15 cellular contexts compared by ENCODE assay signal in genomic region chr16:57003439-57004386, GRCh38. TPM values are rescaled to one million over a fixed set of nuclear protein-coding genes. Genes with fewer than 3 reads are reported as not detected.
DNase-seq lines count a peak whose midpoint lies in the region; ATAC-seq, FAIRE-seq and TF ChIP-seq lines count a peak whose summit lies in the region.
"Had no signal": no experiment of that assay in that cellular context is flagged by ENCODE, and none has a peak within 500 bp of the region (broad histone marks: within the 10 kb centered on the region; RNA-seq: fewer than 3 reads in every experiment).

No MANE protein-coding gene starts in this region.

- TF ChIP-seq RAD21 in IMR-90 (IDR thresholded peaks at IDR 0.05; ENCODE audit: low read length) (no peak), GM12878 (IDR thresholded peaks at IDR 0.05; ENCODE audit: insufficient read depth, low read depth, low read length) (no peak)

- POLR2A ChIA-PET in activated CD4-positive, alpha-beta T cell treated with anti-CD3 and anti-CD28 coated beads for 36 hours (lab: Charles Lee): interaction anchor here (1.4 kb wide), 1 partner anchor 9 kb away, joined by 3 read pairs; no protein-coding TSS in a partner anchor
- POLR2A ChIA-PET in IMR-90 (lab: Charles Lee; ENCODE audit: unreplicated experiment): no interaction called here
- POLR2A ChIA-PET in GM12878 (lab: Charles Lee): interaction anchor here (0.8 to 5.1 kb wide), 7 partner anchors 9 to 42 kb away, joined by 4 to 68 read pairs (median 13); partner anchors contain the start of gene NLRC5

- TF ChIP-seq CTCF in IMR-90 (conservative IDR thresholded peaks at IDR 0.05; ENCODE audit: low read depth, low read length): no peak
- no peak for TF ChIP-seq CTCF in GM12878 (IDR thresholded peaks at IDR 0.05 in 2 of 3, conservative IDR thresholded peaks at IDR 0.05 in 1 of 3; ENCODE audit: control insufficient read depth in 2 of 3, extremely low read depth in 1 of 3, insufficient read depth in 1 of 3, low read depth in 3 of 3, low read length in 3 of 3)

- H3K23ac ChIP-seq in IMR-90 (ENCODE audit: low read depth, low read length): no peak overlapping the region

- RAD21 ChIA-PET in GM12878 (lab: Charles Lee; ENCODE audit: unreplicated experiment): interaction anchor here (1.3 to 22.0 kb wide), 6 partner anchors 10 to 42 kb away, joined by 3 to 473 read pairs (median 20); partner anchors contain the start of gene NLRC5

- TF ChIP-seq EP300 in GM12878 (IDR thresholded peaks at IDR 0.05; ENCODE audit: borderline replicate concordance in 1 of 2, control insufficient read depth in 1 of 2, low read depth in 2 of 2, low read length in 2 of 2): no peak

- H2AFZ ChIP-seq in IMR-90 (replicated peaks; ENCODE audit: low read length, poor library complexity) (no peak overlapping the region), GM12878 (ENCODE audit: control insufficient read depth, low read depth, low read length) (peak overlapping the region; percentile 22)

- H4K5ac ChIP-seq in IMR-90 (ENCODE audit: low read depth, low read length): no peak overlapping the region

- peaks cover 14% of the 10 kb centered on the region for H3K9me1 ChIP-seq in IMR-90 (ENCODE audit: insufficient read depth, low read length)

- 85% methylated on average over 11 of the region's 22 CpGs; no CpG with 5 or more reads in 1 of the 2 experiments for WGBS in IMR-90 (ENCODE audit: extremely low coverage in 2 of 2, insufficient read length in 1 of 2), 2 experiments
- 11% methylated on average over 22 of the region's 22 CpGs for WGBS in GM12878 (ENCODE audit: insufficient coverage, insufficient replicate concordance, low lambda C conversion rate, missing lambda C conversion rate)

- intact Hi-C loops in activated CD4-positive, alpha-beta T cell treated with anti-CD3 and anti-CD28 coated beads for 36 hours (cut with DNase I, micrococcal nuclease): no loop called here
- intact Hi-C loops in IMR-90 (cut with micrococcal nuclease): no loop called here
- intact Hi-C loops in GM12878 (cut with micrococcal nuclease; ENCODE audit: unreplicated experiment): loop anchor here (5.0 kb wide), 1 partner anchor 39 kb away; no protein-coding TSS in a partner anchor
- intact Hi-C loops in sciatic nerve (cut with DNase I): no loop called here

- TF ChIP-seq POLR2A in IMR-90 (IDR thresholded peaks at IDR 0.05; ENCODE audit: low read depth, low read length) (no peak), GM12878 (IDR thresholded peaks at IDR 0.05; ENCODE audit: low read depth, low read length) (no peak)

- H3K56ac ChIP-seq in IMR-90 (ENCODE audit: extremely low read depth, insufficient read depth, low read length): no peak overlapping the region

- H3K79me2 ChIP-seq in GM12878 (ENCODE audit: control insufficient read depth, insufficient read depth, low read length): peaks cover 69% of the 10 kb centered on the region

- H3K27ac ChIP-seq in IMR-90 (ENCODE audit: insufficient read depth, low read length) (no peak overlapping the region), GM12878 (ENCODE audit: control insufficient read depth, insufficient read depth) (peak overlapping the region; percentile 86)
- H3K27ac ChIP-seq: transverse colon had no signal

- 0 out of 2 replicates have a peak overlapping the region, but pooled peaks have one; percentile 29 for H3K4ac ChIP-seq in IMR-90 (ENCODE audit: low read depth, low read length)

- SMC1A ChIA-PET in GM12878 (lab: Charles Lee; ENCODE audit: uncharacterized antibody, unreplicated experiment): interaction anchor here (0.6 to 20.8 kb wide), 8 partner anchors 8 to 164 kb away, joined by 3 to 604 read pairs (median 4); partner anchors contain the start of genes CETP and NLRC5

- H2BK20ac ChIP-seq in IMR-90 (ENCODE audit: low read depth, low read length): no peak overlapping the region

- H3K9ac ChIP-seq in IMR-90 (ENCODE audit: low read depth, low read length): no peak overlapping the region
- H3K9ac ChIP-seq in GM12878 (ENCODE audit: control insufficient read depth, insufficient read depth, low read length): peak overlapping the region; percentile 60; the same call in 1 of the 2 replicates

- peaks cover 18 to 61% of the 10 kb centered on the region in 2 experiments for H3K79me1 ChIP-seq in IMR-90 (ENCODE audit: low read depth in 1 of 2, low read length in 2 of 2)

- peak overlapping the region; percentile 17 for H2AK9ac ChIP-seq in IMR-90 (replicated peaks; ENCODE audit: low read depth, low read length, poor library complexity)

- H3K27me3 ChIP-seq in IMR-90 (ENCODE audit: control insufficient read depth, insufficient read depth, low read length) (no peaks in the 10 kb centered on the region), GM12878 (replicated peaks in 1 of 2; ENCODE audit: control insufficient read depth in 2 of 2, insufficient read depth in 2 of 2, low read length in 1 of 2) (no peaks in the 10 kb centered on the region)
- H3K27me3 ChIP-seq: transverse colon had no signal

- H3K9me3 ChIP-seq in IMR-90 (ENCODE audit: control insufficient read depth, insufficient read depth, low read length) (no peaks in the 10 kb centered on the region), GM12878 (replicated peaks; ENCODE audit: control insufficient read depth, insufficient read depth, low read length) (no peaks in the 10 kb centered on the region)
- H3K9me3 ChIP-seq: transverse colon had no signal

- H2BK5ac ChIP-seq in IMR-90 (ENCODE audit: low read depth, low read length, poor library complexity, severe bottlenecking): no peak overlapping the region

- peaks cover 16% of the 10 kb centered on the region for H3K4me1 ChIP-seq in IMR-90 (ENCODE audit: control insufficient read depth, insufficient read depth, low read length)
- peaks cover 76% of the 10 kb centered on the region for H3K4me1 ChIP-seq in GM12878 (ENCODE audit: control insufficient read depth, insufficient read depth, low read length)

- H3K14ac ChIP-seq in IMR-90 (replicated peaks; ENCODE audit: low read depth, low read length): 0 out of 2 replicates have a peak overlapping the region, but pooled peaks have one; percentile 1

- no peak overlapping the region for H2BK15ac ChIP-seq in IMR-90 (ENCODE audit: low read depth, low read length)

- H3K36me3 Mint-ChIP-seq in activated CD4-positive, alpha-beta T cell treated with anti-CD3 and anti-CD28 coated beads for 36 hours (ENCODE audit: low read depth): peaks cover 53% of the 10 kb centered on the region

- H3K27ac Mint-ChIP-seq in activated CD4-positive, alpha-beta T cell treated with anti-CD3 and anti-CD28 coated beads for 36 hours: peak overlapping the region; percentile 66

- H3K4me3 Mint-ChIP-seq in activated CD4-positive, alpha-beta T cell treated with anti-CD3 and anti-CD28 coated beads for 36 hours: no peak overlapping the region

- H3K9me3 Mint-ChIP-seq in activated CD4-positive, alpha-beta T cell treated with anti-CD3 and anti-CD28 coated beads for 36 hours (ENCODE audit: low read depth): no peaks in the 10 kb centered on the region

- H3K4me3 ChIP-seq in IMR-90 (ENCODE audit: insufficient read depth, low read depth, low read length) (no peak overlapping the region), GM12878 (peak overlapping the region; percentile 32; the same call in 1 of the 2 replicates)
- H3K4me3 ChIP-seq: transverse colon had no signal

- no peak overlapping the region for H4K91ac ChIP-seq in IMR-90 (ENCODE audit: insufficient read depth, low read depth, low read length)

- in situ Hi-C loops in IMR-90 (cut with MboI; ENCODE audit: low sequenced_read_pairs): no loop called here
- in situ Hi-C loops in GM12878 (cut with MboI): no loop called here

- ATAC-seq in activated CD4-positive, alpha-beta T cell treated with anti-CD3 and anti-CD28 coated beads for 36 hours: no peak
- ATAC-seq in IMR-90 (ENCODE audit: low read depth): no peak
- no peak for ATAC-seq in GM12878
- no peak for ATAC-seq in sciatic nerve

- peaks cover 84% of the 10 kb centered on the region for H3K4me1 Mint-ChIP-seq in activated CD4-positive, alpha-beta T cell treated with anti-CD3 and anti-CD28 coated beads for 36 hours

- CTCF ChIA-PET in activated CD4-positive, alpha-beta T cell treated with anti-CD3 and anti-CD28 coated beads for 36 hours (lab: Charles Lee): interaction anchor here (0.6 kb wide), 1 partner anchor 458 kb away, joined by 3 read pairs; the partner anchor contains the start of gene POLR2C
- CTCF ChIA-PET in IMR-90 (lab: Yijun Ruan, JAX): no interaction called here
- CTCF ChIA-PET in GM12878 (lab: Yijun Ruan, JAX): interaction anchor here (1.0 to 7.0 kb wide), 10 partner anchors 9 to 134 kb away, joined by 3 to 55 read pairs (median 4); no protein-coding TSS in a partner anchor

- no TSS peak for BruUV-seq in IMR-90 (replicated peaks; lab: Mats Ljungman, UMichigan)
- TSS peak; percentile 17 for BruUV-seq in GM12878 (replicated peaks; lab: Mats Ljungman, UMichigan)

- H3K18ac ChIP-seq in IMR-90 (ENCODE audit: low read depth, low read length): no peak overlapping the region

- dilution Hi-C loops in IMR-90 (cut with HindIII; ENCODE audit: low sequenced_read_pairs, unreplicated experiment): no loop called here

- FAIRE-seq in GM12878 (lab: Jason Lieb, UNC): no peak

- H2BK120ac ChIP-seq in IMR-90 (ENCODE audit: low read depth, low read length): no peak overlapping the region

- no peaks in the 10 kb centered on the region for H3K27me3 Mint-ChIP-seq in activated CD4-positive, alpha-beta T cell treated with anti-CD3 and anti-CD28 coated beads for 36 hours

- H3K4me2 ChIP-seq in IMR-90 (ENCODE audit: low read depth, low read length) (no peak overlapping the region), GM12878 (ENCODE audit: control insufficient read depth, insufficient read depth) (peak overlapping the region; percentile 30)

- no peaks in the 10 kb centered on the region for H4K20me1 ChIP-seq in IMR-90 (ENCODE audit: insufficient read depth, low read length)
- no peaks in the 10 kb centered on the region for H4K20me1 ChIP-seq in GM12878 (ENCODE audit: control insufficient read depth, insufficient read depth)

- H4K8ac ChIP-seq in IMR-90 (ENCODE audit: low read depth in 2 of 2, low read length in 2 of 2): no peak overlapping the region; a peak in 1 of 4 replicates

- H2AK5ac ChIP-seq in IMR-90 (ENCODE audit: low read depth, low read length): peak overlapping the region; percentile 48

- H3K36me3 ChIP-seq in IMR-90 (ENCODE audit: control insufficient read depth, insufficient read depth, low read length): peaks cover 3% of the 10 kb centered on the region
- H3K36me3 ChIP-seq in GM12878 (ENCODE audit: control insufficient read depth in 2 of 2, insufficient read depth in 2 of 2, low read length in 1 of 2): no peaks in the 10 kb centered on the region; a peak in 2 of 4 replicates
- H3K36me3 ChIP-seq: transverse colon had no signal

- no peak for DNase-seq in activated CD4-positive, alpha-beta T cell treated with anti-CD3 and anti-CD28 coated beads for 36 hours
- DNase-seq in activated CD4-positive, alpha-beta T cell treated with anti-CD3 and anti-CD28 coated beads for 48 hours: no peak
- DNase-seq in IMR-90 (no peak), GM12878 (ENCODE audit: low read depth, low spot score) (no peak), sciatic nerve (ENCODE audit: low spot score) (peak; percentile 35), EL (no peak), NCI-H446 (lab: John Stamatoyannopoulos, UW) (no peak)
- DNase-seq in stimulated activated CD4-positive, alpha-beta T cell treated with anti-CD3 and anti-CD28 coated beads, Interleukin-4, amount 100 ng/mL, for 4 hours: no peak
- DNase-seq: central memory CD4-positive, alpha-beta T cell; DMS79 treated with DMSO at 0.1 percent for 48 hours; NCI-H2171; T-helper 9 cell; transverse colon had no signal

RNA-seq across cellular contexts. Expression of gene NLRC5, which starts 14.4 kb away (rescaled TPM):
- 100 to 1,000 TPM; 143 to 175 TPM for total RNA-seq in activated CD4-positive, alpha-beta T cell treated with anti-CD3 and anti-CD28 coated beads for 36 hours
- total RNA-seq in IMR-90 (2012; rRNA removed): 5.3 and 9.1 TPM in 2 replicates
- polyA plus RNA-seq in IMR-90 (2012; rRNA removed): 14.9 and 15.8 TPM in 2 replicates
- polyA plus RNA-seq in IMR-90 (2012; cell fraction: cytosol; rRNA removed): 6.1 and 7.0 TPM in 2 replicates
- polyA plus RNA-seq in IMR-90 (2012; cell fraction: nucleus; rRNA removed; ENCODE audit: low replicate concordance): 69.7 and 95.5 TPM in 2 replicates
- 626 and 671 TPM in 2 replicates for total RNA-seq in GM12878 (2013; cell fraction: nucleolus; rRNA removed)
- 60.3 and 65.3 TPM in 2 replicates for total RNA-seq in GM12878 (2014; rRNA removed)
- total RNA-seq in GM12878 (2014; rRNA removed; fragmentation: Illumina TruSeq; extraction: Trizol): 49.2 and 54.3 TPM in 2 replicates
- total RNA-seq in GM12878 (2021): 86.2 and 105 TPM in 2 replicates
- 26.2 TPM for polyA plus RNA-seq in GM12878 (2011; ENCODE audit: low read depth)
- 62.1 and 88.8 TPM in 2 replicates for polyA plus RNA-seq in GM12878 (2011; rRNA removed)
- polyA plus RNA-seq in GM12878 (2011; cell fraction: cytosol; rRNA removed): 73.8 and 102 TPM in 2 replicates
- 528 TPM in 2 replicates for polyA plus RNA-seq in GM12878 (2011; cell fraction: nucleus; rRNA removed)
- polyA plus RNA-seq in GM12878 (2012): 39.6 and 49.1 TPM in 2 replicates
- 51.5 and 73.0 TPM in 2 replicates for polyA plus RNA-seq in GM12878 (2014; fragmentation: Illumina TruSeq; extraction: Trizol)
- 10 to 100 TPM; 13.1 to 14.2 TPM for polyA plus RNA-seq in GM12878 (2014; fragmentation: Nextera tagmentation; extraction: Ambion mirVana)
- 83.8 and 84.2 TPM in 2 replicates for polyA plus RNA-seq in GM12878 (2014; rRNA removed)
- polyA plus RNA-seq in GM12878 (2016; fragmentation: Nextera tagmentation; extraction: Ambion mirVana): 10 to 100 TPM; 43.7 to 49.1 TPM
- 197 and 272 TPM in 2 replicates for polyA minus RNA-seq in GM12878 (2011; rRNA and poly(A)+ RNA removed)
- polyA minus RNA-seq in GM12878 (2011; cell fraction: cytosol; rRNA and poly(A)+ RNA removed): 42.9 and 54.2 TPM in 2 replicates
- 281 and 428 TPM in 2 replicates for polyA minus RNA-seq in GM12878 (2011; cell fraction: nucleus; rRNA and poly(A)+ RNA removed)
- total RNA-seq in sciatic nerve: 60.1 TPM

RNA-seq across cellular contexts. Expression of gene CETP, which starts 42.0 kb away (rescaled TPM):
- under 1 TPM in 1 of 2 experiments, not detected in 1; 0.14 TPM for total RNA-seq in activated CD4-positive, alpha-beta T cell treated with anti-CD3 and anti-CD28 coated beads for 36 hours
- total RNA-seq in IMR-90 (2012; rRNA removed): not detected in 2 replicates
- polyA plus RNA-seq in IMR-90 (2012; rRNA removed): not detected in 2 replicates
- not detected in 2 replicates for polyA plus RNA-seq in IMR-90 (2012; cell fraction: cytosol; rRNA removed)
- 0.07 and 0.18 TPM in 2 replicates for polyA plus RNA-seq in IMR-90 (2012; cell fraction: nucleus; rRNA removed; ENCODE audit: low replicate concordance)
- 2.0 and 2.9 TPM in 2 replicates for total RNA-seq in GM12878 (2013; cell fraction: nucleolus; rRNA removed)
- 1.9 and 2.3 TPM in 2 replicates for total RNA-seq in GM12878 (2014; rRNA removed)
- 1.2 and 1.3 TPM in 2 replicates for total RNA-seq in GM12878 (2014; rRNA removed; fragmentation: Illumina TruSeq; extraction: Trizol)
- 0.77 and 1.4 TPM in 2 replicates for total RNA-seq in GM12878 (2021)
- 0.92 TPM for polyA plus RNA-seq in GM12878 (2011; ENCODE audit: low read depth)
- 4.5 and 6.4 TPM in 2 replicates for polyA plus RNA-seq in GM12878 (2011; rRNA removed)
- polyA plus RNA-seq in GM12878 (2011; cell fraction: cytosol; rRNA removed): 4.8 and 5.3 TPM in 2 replicates
- polyA plus RNA-seq in GM12878 (2011; cell fraction: nucleus; rRNA removed): 2.6 and 3.7 TPM in 2 replicates
- 1.2 and 2.1 TPM in 2 replicates for polyA plus RNA-seq in GM12878 (2012)
- 0.90 and 1.2 TPM in 2 replicates for polyA plus RNA-seq in GM12878 (2014; fragmentation: Illumina TruSeq; extraction: Trizol)
- polyA plus RNA-seq in GM12878 (2014; fragmentation: Nextera tagmentation; extraction: Ambion mirVana): 1 to 10 TPM; 2.4 to 2.9 TPM
- polyA plus RNA-seq in GM12878 (2014; rRNA removed): 1.4 and 1.5 TPM in 2 replicates
- 1 to 10 TPM; 2.3 to 2.9 TPM for polyA plus RNA-seq in GM12878 (2016; fragmentation: Nextera tagmentation; extraction: Ambion mirVana)
- 3.1 and 3.4 TPM in 2 replicates for polyA minus RNA-seq in GM12878 (2011; rRNA and poly(A)+ RNA removed)
- 0.94 and 1.3 TPM in 2 replicates for polyA minus RNA-seq in GM12878 (2011; cell fraction: cytosol; rRNA and poly(A)+ RNA removed)
- 0.85 and 0.96 TPM in 2 replicates for polyA minus RNA-seq in GM12878 (2011; cell fraction: nucleus; rRNA and poly(A)+ RNA removed)
- 8.2 TPM for total RNA-seq in sciatic nerve
- total RNA-seq: A673, LHCN-M2 had no signal
